In the genomic region with DNA sequence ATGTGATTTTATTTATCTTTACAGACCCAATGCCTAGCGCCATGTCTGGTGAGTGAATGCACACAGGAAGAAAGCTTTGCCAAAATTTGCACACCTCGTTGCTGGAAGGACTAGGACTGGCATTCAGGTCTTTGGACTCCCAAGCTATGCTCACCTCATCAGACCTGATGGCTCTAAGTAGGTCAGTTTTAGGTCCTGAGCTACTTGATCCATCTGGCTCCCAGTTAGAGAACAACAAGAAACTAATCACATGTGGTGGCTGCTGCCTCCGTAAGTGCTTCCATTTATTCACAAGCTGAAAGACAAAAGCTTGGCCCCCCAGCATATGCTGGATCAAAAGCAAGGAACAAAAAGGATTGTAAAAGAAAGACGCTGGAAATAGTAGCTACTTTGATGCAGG, we compare ENCODE assay signal across 24 cellular contexts.
"Had no signal": no experiment of that assay in that cellular context is flagged by ENCODE, and none has a peak within 500 bp of the region (broad histone marks: within the 10 kb centered on the region; RNA-seq: fewer than 3 reads in every experiment).

No MANE protein-coding gene starts in this region.

- H3K4me3 ChIP-seq: PC-9 had no signal

- H3K4me2 ChIP-seq: PC-9 had no signal

- H3K27ac ChIP-seq: PC-9 had no signal

- H2AFZ ChIP-seq: PC-9 had no signal

- DNase-seq: activated B cell treated with CpG ODN at 0.5 μM for 24 hours; activated CD4-positive, alpha-beta T cell treated with anti-CD3 and anti-CD28 coated beads for 1 hour; activated CD4-positive, alpha-beta T cell treated with anti-CD3 and anti-CD28 coated beads, Interleukin-2, amount 10 ng/mL, durations not matched to agents 24 days and 14 days; activated CD4-positive, alpha-beta T cell treated with anti-CD3 and anti-CD28 coated beads, Interleukin-2, amount 50 U/mL, for 48 hours; activated CD8-positive, alpha-beta memory T cell treated with anti-CD3 and anti-CD28 coated beads, Interleukin-2, amount 10 ng/mL, durations not matched to agents 7 days and 5 days; activated effector memory CD4-positive, alpha-beta T cell treated with Interleukin-2 at 50 U/mL for 16 hours; activated naive CD4-positive, alpha-beta T cell; activated T-cell treated with anti-CD3 and anti-CD28 coated beads, Interleukin-2, amount 50 U/mL, for 24 hours; aorta; central memory CD4-positive, alpha-beta T cell; IMR-90; KBM-7; NCI-H1092; NCI-H1417; NCI-H1694; NCI-H2029 treated with DMSO at 0.1 percent for 48 hours; NCI-H2171 treated with DMSO at 0.1 percent for 48 hours; NCI-H345; NCI-H510A; NCI-H526 treated with DMSO at 0.1 percent for 48 hours; PC-9; SHP77 treated with DMSO at 0.1 percent for 48 hours; T-helper 17 cell; T-helper 9 cell had no signal
